In genomic region chr18:48546411-48546810, GRCh38 we compare ENCODE assay signal across 15 cellular contexts. TPM values are rescaled to one million over a fixed set of nuclear protein-coding genes. Genes with fewer than 3 reads are reported as not detected.
DNase-seq lines count a peak whose midpoint lies in the region; ATAC-seq, FAIRE-seq and TF ChIP-seq lines count a peak whose summit lies in the region.
"Had no signal": no experiment of that assay in that cellular context is flagged by ENCODE, and none has a peak within 500 bp of the region (broad histone marks: within the 10 kb centered on the region; RNA-seq: fewer than 3 reads in every experiment).

No MANE protein-coding gene starts in this region.

- H3K27ac ChIP-seq in GM23338 (ENCODE audit: low read depth) (no peak overlapping the region), kidney (ENCODE audit: low read depth in 2 of 2, low read length in 2 of 2) (no peak overlapping the region)

- H3K4me1 Mint-ChIP-seq in GM23338 (peaks cover 70% of the 10 kb centered on the region), glutamatergic neuron (ENCODE audit: low read depth, unreplicated experiment) (peaks cover 73% of the 10 kb centered on the region)

- H3K9me2 ChIP-seq in GM23338 (ENCODE audit: insufficient read depth), result peaks cover 5% of the 10 kb centered on the region

- H3K4me3 ChIP-seq in GM23338 (peak overlapping the region; percentile 2; the same call in 1 of the 2 replicates), kidney (ENCODE audit: low read length in 2 of 2) (no peak overlapping the region)

- ATAC-seq in GM23338 (peak; percentile 31), sciatic nerve (no peak)
- ATAC-seq: activated T-cell treated with anti-CD3 and anti-CD28 coated beads, Interleukin-2, amount 50 U/mL, for 4 hours had no signal

- no peak overlapping the region for H3K9ac ChIP-seq in kidney (ENCODE audit: low read length in 2 of 2)

- peak overlapping the region; percentile 56 for H3K4me2 ChIP-seq in GM23338

- peaks cover 70% of the 10 kb centered on the region for H3K79me2 ChIP-seq in GM23338 (replicated peaks; ENCODE audit: insufficient read depth)

- peaks cover 14% of the 10 kb centered on the region for H3K27me3 ChIP-seq in GM23338 (ENCODE audit: insufficient read depth)

- H3K4me1 ChIP-seq in GM23338 (ENCODE audit: insufficient read depth) (peaks cover 69% of the 10 kb centered on the region), kidney (ENCODE audit: control insufficient read depth in 1 of 2, insufficient read depth in 1 of 2, low read depth in 1 of 2, low read length in 2 of 2) (peaks cover 21 to 25% of the 10 kb centered on the region in 2 donors)

- no peaks in the 10 kb centered on the region for H3K9me3 ChIP-seq in kidney (ENCODE audit: control insufficient read depth in 1 of 2, low read length in 2 of 2)

- H3K36me3 ChIP-seq in GM23338 (ENCODE audit: insufficient read depth), result no peaks in the 10 kb centered on the region
- no peaks in the 10 kb centered on the region for H3K36me3 ChIP-seq in kidney (ENCODE audit: control insufficient read depth in 1 of 2, insufficient read depth in 2 of 2, low read length in 2 of 2)

- H3K27me3 Mint-ChIP-seq in GM23338 (ENCODE audit: insufficient read depth, low read depth, poor library complexity) (peaks cover 16% of the 10 kb centered on the region), glutamatergic neuron (ENCODE audit: unreplicated experiment) (peaks cover 13% of the 10 kb centered on the region)

- DNase-seq in GM23338 (ENCODE audit: low spot score), result no peak
- DNase-seq in amniotic epithelial cell (ENCODE audit: low read depth), result peak; percentile 67
- no peak for DNase-seq in glutamatergic neuron
- DNase-seq in sciatic nerve (ENCODE audit: low spot score), result peak; percentile 5
- no peak for DNase-seq in HuH-7.5 (ENCODE audit: low spot score)
- no peak for DNase-seq in NCI-H69 (lab: John Stamatoyannopoulos, UW)
- DNase-seq in DMS79 (lab: John Stamatoyannopoulos, UW), result no peak
- DNase-seq in kidney, result no peak
- DNase-seq: activated T-cell treated with anti-CD3 and anti-CD28 coated beads, Interleukin-2, amount 50 U/mL, for 4 hours; Calu3; cerebellar nuclear complex had no signal

- H3K4me3 Mint-ChIP-seq in GM23338, result no peak overlapping the region; the same call in 2 of the 3 replicates
- peak overlapping the region; percentile 67 for H3K4me3 Mint-ChIP-seq in glutamatergic neuron (ENCODE audit: unreplicated experiment)
- H3K4me3 Mint-ChIP-seq: activated T-cell treated with anti-CD3 and anti-CD28 coated beads, Interleukin-2, amount 50 U/mL, for 4 hours; nephron progenitor cell; stimulated activated naive CD8-positive, alpha-beta T cell treated with anti-CD3 and anti-CD28 coated beads, Interleukin-15, Interleukin-2, amounts not matched to agents 100 ng/mL and 50 ng/mL, for 24 hours had no signal

- FAIRE-seq in kidney (lab: Jason Lieb, UNC), result no peak
- FAIRE-seq: GM18507, TTC549 had no signal

- peaks cover 14% of the 10 kb centered on the region for H4K20me1 ChIP-seq in GM23338 (replicated peaks; ENCODE audit: insufficient read depth)

- intact Hi-C loops in sciatic nerve (cut with DNase I), result no loop called here
- intact Hi-C loops in kidney (cut with DNase I), result no loop called here

- H2AFZ ChIP-seq in GM23338, result no peak overlapping the region

- TF ChIP-seq CTCF in GM23338 (conservative IDR thresholded peaks at IDR 0.05; ENCODE audit: low read depth in 2 of 2) (no peak), glutamatergic neuron (IDR thresholded peaks at IDR 0.05; ENCODE audit: partially characterized antibody, unreplicated experiment) (no peak), kidney (IDR thresholded peaks at IDR 0.05; ENCODE audit: borderline replicate concordance, extremely low read depth, insufficient read depth) (no peak)

- H3K36me3 Mint-ChIP-seq in GM23338 (ENCODE audit: low read depth) (peaks cover 3% of the 10 kb centered on the region; the same call in 1 of the 3 replicates), glutamatergic neuron (ENCODE audit: unreplicated experiment) (peaks cover 11% of the 10 kb centered on the region)

- H3K9me3 Mint-ChIP-seq in GM23338 (no peaks in the 10 kb centered on the region), glutamatergic neuron (ENCODE audit: unreplicated experiment) (peaks cover 20% of the 10 kb centered on the region)
- H3K9me3 Mint-ChIP-seq: activated T-cell treated with anti-CD3 and anti-CD28 coated beads, Interleukin-2, amount 50 U/mL, for 4 hours; nephron progenitor cell; stimulated activated naive CD8-positive, alpha-beta T cell treated with anti-CD3 and anti-CD28 coated beads, Interleukin-15, Interleukin-2, amounts not matched to agents 100 ng/mL and 50 ng/mL, for 24 hours had no signal

- peaks cover 21% of the 10 kb centered on the region for H3F3A ChIP-seq in GM23338 (replicated peaks; ENCODE audit: low read depth)

- H3K27ac Mint-ChIP-seq in GM23338 (peak overlapping the region; percentile 69), glutamatergic neuron (ENCODE audit: unreplicated experiment) (peak overlapping the region; percentile 90)
- H3K27ac Mint-ChIP-seq: nephron progenitor cell; stimulated activated naive CD8-positive, alpha-beta T cell treated with anti-CD3 and anti-CD28 coated beads, Interleukin-15, Interleukin-2, amounts not matched to agents 100 ng/mL and 50 ng/mL, for 24 hours had no signal

TF ChIP-seq in GM23338, 12 proteins besides CTCF, POLR2A, EP300 and RAD21 (continues in another document):
- TF ChIP-seq ZNF331 (CRISPR knock-in tag; IDR thresholded peaks at IDR 0.05; ENCODE audit: low read depth) (no peak), ZNF462 (CRISPR knock-in tag; IDR thresholded peaks at IDR 0.05) (no peak), ZNF114 (CRISPR knock-in tag; IDR thresholded peaks at IDR 0.05) (no peak), STAT1 (IDR thresholded peaks at IDR 0.05; ENCODE audit: unreplicated experiment) (no peak), NANOG (IDR thresholded peaks at IDR 0.05; ENCODE audit: borderline replicate concordance) (no peak)

RNA-seq across cellular contexts. Expression of gene CTIF, which starts 7.6 kb away (rescaled TPM):
- total RNA-seq in GM23338 (2014; rRNA removed; shearing (Covaris generic)), result 9.6 and 14.4 TPM in 2 replicates
- polyA plus RNA-seq in GM23338 (2016; fragmentation: Nextera tagmentation; extraction: Ambion mirVana), result 6.3 and 8.6 TPM in 2 replicates
- total RNA-seq in glutamatergic neuron (ENCODE audit: unreplicated experiment), result 137 TPM
- total RNA-seq in sciatic nerve, result 81.9 TPM
- 37.3 TPM for total RNA-seq in kidney
- polyA plus RNA-seq in kidney (ENCODE audit: insufficient read depth, low read depth, low replicate concordance), result 41.9 TPM

Comparison
In these comparisons a context has a peak if more than half of its experiments do, and no peak if none do; other contexts are left out.
1. DNase-seq: peak in amniotic epithelial cell (single experiment) and sciatic nerve (single experiment); none in GM23338 (single experiment), glutamatergic neuron (single experiment), HuH-7.5 (single experiment), NCI-H69 (single experiment), DMS79 (single experiment) and kidney (single experiment).